ENCODE assay signal across 8 cellular contexts in genomic region chr4:81215219-81215892, GRCh38. TPM values are rescaled to one million over a fixed set of nuclear protein-coding genes. Genes with fewer than 3 reads are reported as not detected.
DNase-seq lines count a peak whose midpoint lies in the region; ATAC-seq and TF ChIP-seq lines count a peak whose summit lies in the region.

Gene PRKG2 (minus strand): TSS chr4:81215222. CDS start chr4:81205047, 10,175 bp downstream.

- POLR2A ChIA-PET in HEK293 (lab: Yijun Ruan, JAX): no interaction called here

- H3K4me1 ChIP-seq in HEK293 (ENCODE audit: control insufficient read depth, insufficient read depth, low read length): no peaks in the 10 kb centered on the region

- H3K9me3 ChIP-seq in HEK293 (ENCODE audit: control insufficient read depth, insufficient read depth, low read depth, low read length): no peaks in the 10 kb centered on the region

- intact Hi-C loops in left cardiac atrium (cut with DNase I): no loop called here

- CTCF ChIA-PET in HEK293 (lab: Yijun Ruan, JAX): interaction anchor here (0.5 to 0.8 kb wide), 2 partner anchors 17 to 41 kb away, joined by 3 read pairs; no protein-coding TSS in a partner anchor

- TF ChIP-seq CTCF in HEK293 (tag by site-specific recombination; IDR thresholded peaks at IDR 0.05) (no peak), VCaP (conservative IDR thresholded peaks at IDR 0.05) (no peak)

- H3K4me3 ChIP-seq in HEK293 (ENCODE audit: low read depth, low read length): peak within 1 kb of the TSS; percentile 23

- peak; percentile 30 for DNase-seq in left cardiac atrium
- DNase-seq in retina: peak; percentile 60
- no peak for DNase-seq in HUDEP-2 (lab: John Stamatoyannopoulos, UW; ENCODE audit: unreplicated experiment in 76 of 76)

- ATAC-seq in left cardiac atrium: peak; percentile 57 to 65
- no peak for ATAC-seq in HG02571 (IDR thresholded peaks at IDR 0.05; ENCODE audit: unreplicated experiment)
- ATAC-seq in HG02840 (IDR thresholded peaks at IDR 0.05; ENCODE audit: low FRiP score, unreplicated experiment): no peak
- no peak for ATAC-seq in GM19467 (IDR thresholded peaks at IDR 0.05; ENCODE audit: unreplicated experiment)

- no peak within 1 kb of the TSS; the same call in 1 of the 2 replicates for H3K27ac ChIP-seq in HEK293 (ENCODE audit: extremely low read depth, low read depth, low read length)
- H3K27ac ChIP-seq in VCaP: peak within 1 kb of the TSS; percentile 36; the same call in 1 of the 2 replicates

- H3K36me3 ChIP-seq in HEK293 (ENCODE audit: control insufficient read depth in 2 of 2, insufficient read depth in 1 of 2, low read length in 2 of 2): no peaks in the 10 kb centered on the region

TF ChIP-seq in HEK293, 187 proteins besides CTCF, POLR2A, EP300 and RAD21 (continues in another document):
- TF ChIP-seq ZBTB8A (tag by site-specific recombination; IDR thresholded peaks at IDR 0.05): 0 out of 2 replicates have a peak, but pooled peaks have one; percentile 11
- TF ChIP-seq RBAK (tag by site-specific recombination; IDR thresholded peaks at IDR 0.05): no peak
- no peak for TF ChIP-seq AEBP2 (tag by site-specific recombination; IDR thresholded peaks at IDR 0.05; ENCODE audit: borderline replicate concordance)
- no peak for TF ChIP-seq ZNF571 (tag by site-specific recombination; IDR thresholded peaks at IDR 0.05)
- TF ChIP-seq OSR2 (tag by site-specific recombination; IDR thresholded peaks at IDR 0.05): no peak
- TF ChIP-seq ZBTB6 (tag by site-specific recombination; IDR thresholded peaks at IDR 0.05): no peak
- no peak for TF ChIP-seq ZNF19 (tag by site-specific recombination; IDR thresholded peaks at IDR 0.05; ENCODE audit: low read depth)
- TF ChIP-seq ZNF600 (tag by site-specific recombination; IDR thresholded peaks at IDR 0.05): no peak
- no peak for TF ChIP-seq ZNF792 (tag by site-specific recombination; IDR thresholded peaks at IDR 0.05)
- TF ChIP-seq ZNF692 (tag by site-specific recombination; IDR thresholded peaks at IDR 0.05): peak; percentile 49
- no peak for TF ChIP-seq ZSCAN5A (tag by site-specific recombination; IDR thresholded peaks at IDR 0.05)
- no peak for TF ChIP-seq ZNF610 (tag by site-specific recombination; IDR thresholded peaks at IDR 0.05; ENCODE audit: borderline replicate concordance)
- no peak for TF ChIP-seq ZNF362 (tag by site-specific recombination; IDR thresholded peaks at IDR 0.05)
- TF ChIP-seq ZNF354C (tag by site-specific recombination; IDR thresholded peaks at IDR 0.05; ENCODE audit: borderline replicate concordance, low read depth): no peak
- no peak for TF ChIP-seq HOXC10 (CRISPR knock-in tag; IDR thresholded peaks at IDR 0.05)
- no peak for TF ChIP-seq ZNF184 (tag by site-specific recombination; IDR thresholded peaks at IDR 0.05)
- no peak for TF ChIP-seq ZNF670 (tag by site-specific recombination; IDR thresholded peaks at IDR 0.05; ENCODE audit: low read depth)
- no peak for TF ChIP-seq ZNF175 (tag by site-specific recombination; IDR thresholded peaks at IDR 0.05)
- TF ChIP-seq ZXDB (tag by site-specific recombination; IDR thresholded peaks at IDR 0.05): no peak
- no peak for TF ChIP-seq ZNF266 (tag by site-specific recombination; IDR thresholded peaks at IDR 0.05; ENCODE audit: low read depth)
- 0 out of 2 replicates have a peak, but pooled peaks have one; percentile 20 for TF ChIP-seq ZBTB11 (tag by site-specific recombination; conservative IDR thresholded peaks at IDR 0.05; ENCODE audit: low read depth)
- no peak for TF ChIP-seq ZNF76 (tag by site-specific recombination; IDR thresholded peaks at IDR 0.05; ENCODE audit: borderline replicate concordance, low read depth)
- TF ChIP-seq ZNF645 (tag by site-specific recombination; IDR thresholded peaks at IDR 0.05): no peak
- TF ChIP-seq ZNF658 (tag by site-specific recombination; IDR thresholded peaks at IDR 0.05): no peak

RNA-seq across cellular contexts. Expression of gene PRKG2, which starts in this region (rescaled TPM):
- total RNA-seq in left cardiac atrium: 10 to 100 TPM in 1 of 2 donors, 1 to 10 TPM in 1; 7.5 to 16.6 TPM

Comparison
In these comparisons a context has a peak if more than half of its experiments do, and no peak if none do; other contexts are left out.
1. ATAC-seq: peak in left cardiac atrium (2 of 2); none in HG02571 (single experiment), HG02840 (single experiment) and GM19467 (single experiment).
2. DNase-seq: peak in left cardiac atrium (single experiment) and retina (single experiment); none in HUDEP-2 (0 of 76).